In the genomic region with DNA sequence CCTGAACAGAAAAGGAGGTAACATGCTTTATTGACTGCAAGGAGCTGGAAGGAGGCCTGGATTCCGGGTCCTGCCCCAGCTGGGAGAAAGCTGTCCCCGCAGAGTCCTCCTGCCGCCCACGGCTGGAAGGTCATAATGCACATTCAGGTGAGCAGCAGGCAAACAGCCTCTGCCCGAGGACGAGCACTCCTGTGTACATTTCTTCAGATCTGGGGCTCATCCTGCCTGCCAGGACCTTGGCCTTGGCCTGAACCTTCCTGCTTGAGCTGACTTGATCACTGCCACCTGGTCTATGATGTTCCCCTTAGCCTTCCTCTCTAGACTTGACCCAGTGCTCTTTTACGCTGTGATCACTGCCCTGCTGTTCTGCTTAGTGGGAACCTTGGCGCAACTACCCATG, we compare ENCODE assay signal across 24 cellular contexts. TPM values are rescaled to one million over a fixed set of nuclear protein-coding genes. Genes with fewer than 3 reads are reported as not detected.
A peak's percentile ranks its signal among the peaks of the same experiment; 100 is the strongest.
DNase-seq lines count a peak whose midpoint lies in the region; ATAC-seq, FAIRE-seq and TF ChIP-seq lines count a peak whose summit lies in the region.
"Had no signal": no experiment of that assay in that cellular context is flagged by ENCODE, and none has a peak within 500 bp of the region (broad histone marks: within the 10 kb centered on the region; RNA-seq: fewer than 3 reads in every experiment).

No MANE protein-coding gene starts in this region.

- TF ChIP-seq CTCF in HepG2 (CRISPR knock-in tag; IDR thresholded peaks at IDR 0.05) (no peak), right lobe of liver (IDR thresholded peaks at IDR 0.05) (no peak), ovary (IDR thresholded peaks at IDR 0.05) (no peak), mammary epithelial cell (conservative IDR thresholded peaks at IDR 0.05 in 1 of 2, IDR thresholded peaks at IDR 0.05 in 1 of 2; ENCODE audit: extremely low read depth in 1 of 2, insufficient read depth in 1 of 2, low read depth in 1 of 2, low read length in 2 of 2) (no peak)

- H4K8ac ChIP-seq in mesenchymal stem cell (ENCODE audit: low read length) = peak overlapping the region; percentile 13

- no peak overlapping the region for H2BK5ac ChIP-seq in mesenchymal stem cell (ENCODE audit: low read depth, low read length, poor library complexity, severe bottlenecking)

- dilution Hi-C loops in mammary epithelial cell (cut with HindIII; ENCODE audit: low sequenced_read_pairs) = loop anchor here (5.0 to 10.0 kb wide), 2 partner anchors 35 to 83 kb away; a partner anchor contains a TSS

- no peak overlapping the region for H3K23ac ChIP-seq in mesenchymal stem cell (ENCODE audit: low read length in 2 of 2)

- intact Hi-C loops in HepG2 (cut with micrococcal nuclease; ENCODE audit: unreplicated experiment) = no loop called here
- intact Hi-C loops in right lobe of liver (cut with DNase I) = no loop called here
- intact Hi-C loops in ovary (cut with DNase I) = no loop called here
- intact Hi-C loops in mammary epithelial cell (cut with micrococcal nuclease) = no loop called here

- POLR2A ChIA-PET in HepG2 (lab: Yijun Ruan, JAX) = no interaction called here

- no peak overlapping the region for H2BK15ac ChIP-seq in mesenchymal stem cell (ENCODE audit: low read depth, poor library complexity, severe bottlenecking)

- H3K4me3 ChIP-seq in HepG2 (replicated peaks in 1 of 3; ENCODE audit: insufficient read depth in 1 of 3, low read depth in 2 of 3, low read length in 3 of 3) (no peak overlapping the region), right lobe of liver (no peak overlapping the region), mesenchymal stem cell (ENCODE audit: insufficient read depth in 1 of 2, low read depth in 1 of 2, low read length in 2 of 2) (no peak overlapping the region), ovary (no peak overlapping the region), mammary epithelial cell (replicated peaks in 1 of 3; ENCODE audit: insufficient read depth in 1 of 3, low read depth in 2 of 3, low read length in 3 of 3) (no peak overlapping the region)
- H3K4me3 ChIP-seq: A549; BLaER1 treated with 17β-estradiol and CSF1 and Interleukin-3, amounts not matched to agents 10 nM and 100 nM; GM12878 had no signal

- TF ChIP-seq RAD21 in HepG2 (CRISPR knock-in tag; IDR thresholded peaks at IDR 0.05) = no peak

- CTCF ChIA-PET in HepG2 (lab: Yijun Ruan, JAX; ENCODE audit: low intra/inter-chr PET ratio, low total read pairs) = no interaction called here
- CTCF ChIA-PET in mammary epithelial cell (lab: Charles Lee; ENCODE audit: low non-redundant PET) = no interaction called here

- BruUV-seq in HepG2 (replicated peaks; lab: Mats Ljungman, UMichigan) = no TSS peak
- no TSS peak for BruUV-seq in mammary epithelial cell (replicated peaks; lab: Mats Ljungman, UMichigan)

- H3K9me3 ChIP-seq in HepG2 (ENCODE audit: low read length) (no peaks in the 10 kb centered on the region), right lobe of liver (no peaks in the 10 kb centered on the region), mesenchymal stem cell (ENCODE audit: control insufficient read depth, low read length) (peaks cover 2% of the 10 kb centered on the region), ovary (no peaks in the 10 kb centered on the region), mammary epithelial cell (replicated peaks; ENCODE audit: insufficient read depth, low read length) (no peaks in the 10 kb centered on the region)
- H3K9me3 ChIP-seq: A549, BE2C had no signal

- peak overlapping the region in 1 of 2 experiments; percentile 14 for H3K18ac ChIP-seq in mesenchymal stem cell (ENCODE audit: low read depth in 1 of 2, low read length in 2 of 2)

- peak overlapping the region in 1 of 2 experiments; percentile 61 for H2BK12ac ChIP-seq in mesenchymal stem cell (ENCODE audit: low read length in 2 of 2)

- no peak overlapping the region for H3K27ac ChIP-seq in HepG2 (ENCODE audit: extremely low read length, insufficient read depth, low read length)
- H3K27ac ChIP-seq in right lobe of liver = no peak overlapping the region
- no peak overlapping the region for H3K27ac ChIP-seq in mesenchymal stem cell (ENCODE audit: low read length, poor library complexity, severe bottlenecking)
- peak overlapping the region; percentile 20 to 49 for H3K27ac ChIP-seq in ovary
- no peak overlapping the region for H3K27ac ChIP-seq in mammary epithelial cell (ENCODE audit: insufficient read depth, low read depth, low read length)
- H3K27ac ChIP-seq: A549; BLaER1 treated with 17β-estradiol and CSF1 and Interleukin-3, amounts not matched to agents 10 nM and 100 nM had no signal

- DNase-seq in HepG2 (ENCODE audit: low spot score) = no peak
- no peak for DNase-seq in right lobe of liver
- DNase-seq in mesenchymal stem cell = no peak
- DNase-seq in ovary = peak in 2 of 5 donors; percentile 56 to 74
- DNase-seq in mammary epithelial cell = no peak
- DNase-seq: 8988T; ACHN; AML-193; BE2C; CD4-positive, alpha-beta T cell; CD8-positive, alpha-beta memory T cell; DMS 273 treated with DMSO at 0.1 percent for 48 hours; DMS79; EL; GDM1; GOT3; HCEC 1CT had no signal

- H4K20me1 ChIP-seq in HepG2 (ENCODE audit: insufficient read depth, low read length) (no peaks in the 10 kb centered on the region), mammary epithelial cell (ENCODE audit: insufficient read depth, low read length) (no peaks in the 10 kb centered on the region)
- H4K20me1 ChIP-seq: BLaER1 treated with 17β-estradiol and CSF1 and Interleukin-3, amounts not matched to agents 10 nM and 100 nM had no signal

- H3K79me1 ChIP-seq in mesenchymal stem cell (replicated peaks; ENCODE audit: low read length, poor library complexity, severe bottlenecking) = no peaks in the 10 kb centered on the region

- H3K27me3 ChIP-seq in HepG2 (ENCODE audit: control insufficient read depth in 1 of 2, insufficient read depth in 2 of 2, low read length in 2 of 2) (no peaks in the 10 kb centered on the region), right lobe of liver (no peaks in the 10 kb centered on the region), mesenchymal stem cell (ENCODE audit: control insufficient read depth in 1 of 2, insufficient read depth in 1 of 2, low read length in 2 of 2) (no peaks in the 10 kb centered on the region), ovary (no peaks in the 10 kb centered on the region), mammary epithelial cell (ENCODE audit: insufficient read depth, low read length) (no peaks in the 10 kb centered on the region)
- H3K27me3 ChIP-seq: BE2C; BLaER1 treated with 17β-estradiol and CSF1 and Interleukin-3, amounts not matched to agents 10 nM and 100 nM had no signal

- peaks cover 10 to 19% of the 10 kb centered on the region in 2 experiments; a peak in 4 of 5 replicates for H3K36me3 ChIP-seq in HepG2 (replicated peaks in 1 of 2; ENCODE audit: control insufficient read depth in 1 of 2, insufficient read depth in 2 of 2, low read length in 2 of 2)
- peaks cover 0 to 18% (median 4%) of the 10 kb centered on the region in 4 donors for H3K36me3 ChIP-seq in right lobe of liver
- H3K36me3 ChIP-seq in mesenchymal stem cell (ENCODE audit: control insufficient read depth in 1 of 2, insufficient read depth in 2 of 2, low read depth in 1 of 2, low read length in 2 of 2) = peaks cover 10 to 36% of the 10 kb centered on the region in 2 experiments
- H3K36me3 ChIP-seq in ovary = no peaks in the 10 kb centered on the region
- H3K36me3 ChIP-seq in mammary epithelial cell (ENCODE audit: insufficient read depth, low read length) = no peaks in the 10 kb centered on the region
- H3K36me3 ChIP-seq: BE2C; BLaER1 treated with 17β-estradiol and CSF1 and Interleukin-3, amounts not matched to agents 10 nM and 100 nM had no signal

- H3K79me2 ChIP-seq in HepG2 (ENCODE audit: insufficient read depth, low read length) (no peaks in the 10 kb centered on the region), mammary epithelial cell (ENCODE audit: insufficient read depth, low read length) (no peaks in the 10 kb centered on the region)

- H3K9ac ChIP-seq in HepG2 (ENCODE audit: insufficient read depth, low read depth, low read length) (no peak overlapping the region), mesenchymal stem cell (ENCODE audit: low read length) (no peak overlapping the region), mammary epithelial cell (ENCODE audit: insufficient read depth, low read length) (no peak overlapping the region)
- H3K9ac ChIP-seq: BLaER1 treated with 17β-estradiol and CSF1 and Interleukin-3, amounts not matched to agents 10 nM and 100 nM had no signal

- ATAC-seq in HepG2 = no peak
- ATAC-seq in right lobe of liver = no peak
- ATAC-seq in GM18909 (IDR thresholded peaks at IDR 0.05; ENCODE audit: poor library complexity, unreplicated experiment) = no peak
- ATAC-seq: A549, GM12878 had no signal

- no peak overlapping the region for H2AK5ac ChIP-seq in mesenchymal stem cell (ENCODE audit: low read length, severe bottlenecking)

- peak overlapping the region; percentile 43 for H4K91ac ChIP-seq in mesenchymal stem cell (ENCODE audit: low read length)

- TF ChIP-seq EP300 in HepG2 (IDR thresholded peaks at IDR 0.05; ENCODE audit: low read depth in 2 of 2, low read length in 2 of 2) (no peak), HepG2 (CRISPR knock-in tag; IDR thresholded peaks at IDR 0.05; ENCODE audit: borderline replicate concordance) (no peak), ovary (IDR thresholded peaks at IDR 0.05) (no peak)

- H2BK120ac ChIP-seq in mesenchymal stem cell (ENCODE audit: low read depth, low read length) = no peak overlapping the region

- WGBS in HepG2 (ENCODE audit: low lambda C conversion rate) = 98% methylated on average over 2 of the region's 8 CpGs
- WGBS in right lobe of liver (ENCODE audit: insufficient coverage, low coverage, low lambda C conversion rate, missing lambda C conversion rate) = 96% methylated on average over 4 of the region's 8 CpGs
- WGBS in mesenchymal stem cell = 94% methylated on average over 8 of the region's 8 CpGs
- 14 to 20% (median 15%) methylated on average over 6 to 8 of the region's 8 CpGs for WGBS in ovary, 3 donors
- WGBS in mammary epithelial cell (ENCODE audit: low coverage, missing lambda C conversion rate) = 43% methylated on average over 8 of the region's 8 CpGs

- H2AFZ ChIP-seq in HepG2 (ENCODE audit: low read length) = no peak overlapping the region
- no peak overlapping the region for H2AFZ ChIP-seq in mesenchymal stem cell (ENCODE audit: low read depth, low read length)
- no peak overlapping the region for H2AFZ ChIP-seq in mammary epithelial cell (ENCODE audit: low read depth, low read length)

- H3K4me1 ChIP-seq in HepG2 (ENCODE audit: insufficient read depth, low read length) = peaks cover 14% of the 10 kb centered on the region
- H3K4me1 ChIP-seq in right lobe of liver = no peaks in the 10 kb centered on the region
- peaks cover 8% of the 10 kb centered on the region for H3K4me1 ChIP-seq in mesenchymal stem cell (ENCODE audit: control insufficient read depth, insufficient read depth, low read depth, low read length)
- H3K4me1 ChIP-seq in ovary (ENCODE audit: insufficient read depth) = peaks cover 13% of the 10 kb centered on the region
- peaks cover 27% of the 10 kb centered on the region for H3K4me1 ChIP-seq in mammary epithelial cell (ENCODE audit: insufficient read depth, low read length)
- H3K4me1 ChIP-seq: BE2C had no signal

- no peak overlapping the region for H3K14ac ChIP-seq in mesenchymal stem cell (ENCODE audit: low read length in 2 of 2)

- FAIRE-seq in HepG2 (lab: Jason Lieb, UNC) = no peak
- FAIRE-seq: A549, D721Med, GM12878, GM18507, H54 had no signal

- H3K4me2 ChIP-seq in HepG2 (ENCODE audit: low read depth, low read length) (no peak overlapping the region), mesenchymal stem cell (ENCODE audit: low read length, poor library complexity, severe bottlenecking) (no peak overlapping the region), mammary epithelial cell (ENCODE audit: insufficient read depth, low read depth, low read length) (no peak overlapping the region)
- H3K4me2 ChIP-seq: A549; BLaER1 treated with 17β-estradiol and CSF1 and Interleukin-3, amounts not matched to agents 10 nM and 100 nM had no signal

- in situ Hi-C loops in HepG2 (cut with HindIII; ENCODE audit: extremely low pct_ligation_motif_present, low pct_unique_long_range_greater_than_20kb) = no loop called here
- in situ Hi-C loops in mammary epithelial cell (cut with MboI; ENCODE audit: low sequenced_read_pairs in 2 of 2) = no loop called here

- TF ChIP-seq POLR2A in HepG2 (IDR thresholded peaks at IDR 0.05; ENCODE audit: insufficient read depth in 1 of 2, low read depth in 2 of 2, low read length in 2 of 2) (no peak; a peak in 1 of 4 replicates), right lobe of liver (IDR thresholded peaks at IDR 0.05) (no peak), ovary (IDR thresholded peaks at IDR 0.05) (no peak)

- no peak overlapping the region for H3K4ac ChIP-seq in mesenchymal stem cell (ENCODE audit: low read depth in 1 of 2, low read length in 2 of 2)

RNA-seq across cellular contexts. Expression of a gene that starts 17.9 kb away (rescaled TPM):
- total RNA-seq in HepG2 (2016; rRNA removed; fragmentation: Illumina TruSeq; extraction: Trizol) (9.9 and 12.6 TPM in 2 replicates), right lobe of liver (1 to 10 TPM; 2.8 to 4.5 (median 3.4) TPM), ovary (10 to 100 TPM; 16.5 to 42.6 (median 23.5) TPM), mammary epithelial cell (10 to 100 TPM; 12.4 to 24.8 TPM)
- total RNA-seq in HepG2 (2016; cell fraction: cytosol; rRNA removed; fragmentation: Illumina TruSeq; extraction: Trizol; ENCODE audit: low read depth) = 1.2 and 1.3 TPM in 2 replicates
- 9.5 and 13.9 TPM in 2 replicates for total RNA-seq in HepG2 (2016; cell fraction: insoluble cytoplasmic fraction; rRNA removed; fragmentation: Illumina TruSeq; extraction: Trizol)
- 4.7 and 6.1 TPM in 2 replicates for total RNA-seq in HepG2 (2016; cell fraction: membrane; rRNA removed; fragmentation: Illumina TruSeq; extraction: Trizol)
- 7.1 and 8.3 TPM in 2 replicates for total RNA-seq in HepG2 (2016; cell fraction: nucleus; rRNA removed; fragmentation: Illumina TruSeq; extraction: Trizol)
- polyA plus RNA-seq in HepG2 (2011; rRNA removed) (4.3 TPM in 2 replicates), ovary (10 to 100 TPM; 17.2 to 43.1 TPM), mammary epithelial cell (6.3 TPM)
- polyA plus RNA-seq in HepG2 (2011; cell fraction: cytosol; rRNA removed) = 2.0 and 3.3 TPM in 2 replicates
- polyA plus RNA-seq in HepG2 (2011; cell fraction: nucleus; rRNA removed) = 7.0 and 8.6 TPM in 2 replicates
- polyA plus RNA-seq in HepG2 (2012) = 3.6 and 3.9 TPM in 2 replicates
- 0.23 and 0.35 TPM in 2 replicates for polyA plus RNA-seq in HepG2 (2016; cell fraction: cytosol; fragmentation: Illumina TruSeq; extraction: Trizol; ENCODE audit: low read depth)
- polyA plus RNA-seq in HepG2 (2016; cell fraction: insoluble cytoplasmic fraction; fragmentation: Illumina TruSeq; extraction: Trizol; ENCODE audit: low read depth) = 7.1 and 7.4 TPM in 2 replicates
- 1.3 and 1.4 TPM in 2 replicates for polyA plus RNA-seq in HepG2 (2016; cell fraction: membrane; fragmentation: Illumina TruSeq; extraction: Trizol; ENCODE audit: low read depth)
- polyA plus RNA-seq in HepG2 (2016; cell fraction: nucleus; fragmentation: Illumina TruSeq; extraction: Trizol; ENCODE audit: insufficient read depth, low read depth) = 10.5 and 11.6 TPM in 2 replicates
- polyA minus RNA-seq in HepG2 (2011; rRNA and poly(A)+ RNA removed; ENCODE audit: low replicate concordance) = 6.0 and 6.3 TPM in 2 replicates
- polyA minus RNA-seq in HepG2 (2011; cell fraction: cytosol; rRNA and poly(A)+ RNA removed) = 4.3 and 6.0 TPM in 2 replicates
- polyA minus RNA-seq in HepG2 (2011; cell fraction: nucleus; rRNA and poly(A)+ RNA removed) = 6.8 and 11.7 TPM in 2 replicates
- polyA plus RNA-seq in mesenchymal stem cell (2013, experiment 1 of 2) = 10.9 TPM
- 10.8 TPM for polyA plus RNA-seq in mesenchymal stem cell (2013, experiment 2 of 2)
- polyA minus RNA-seq in mammary epithelial cell = 19.7 TPM

RNA-seq across cellular contexts. Expression of a gene that starts 37.1 kb away (rescaled TPM):
- 81.5 and 84.6 TPM in 2 replicates for total RNA-seq in HepG2 (2016; rRNA removed; fragmentation: Illumina TruSeq; extraction: Trizol)
- total RNA-seq in HepG2 (2016; cell fraction: cytosol; rRNA removed; fragmentation: Illumina TruSeq; extraction: Trizol; ENCODE audit: low read depth) = 62.6 and 67.5 TPM in 2 replicates
- 77.6 and 83.3 TPM in 2 replicates for total RNA-seq in HepG2 (2016; cell fraction: insoluble cytoplasmic fraction; rRNA removed; fragmentation: Illumina TruSeq; extraction: Trizol)
- total RNA-seq in HepG2 (2016; cell fraction: membrane; rRNA removed; fragmentation: Illumina TruSeq; extraction: Trizol) = 58.1 and 63.2 TPM in 2 replicates
- total RNA-seq in HepG2 (2016; cell fraction: nucleus; rRNA removed; fragmentation: Illumina TruSeq; extraction: Trizol) = 55.6 and 64.4 TPM in 2 replicates
- polyA plus RNA-seq in HepG2 (2011; rRNA removed) = 55.5 and 57.9 TPM in 2 replicates
- polyA plus RNA-seq in HepG2 (2011; cell fraction: cytosol; rRNA removed) = 41.6 and 53.2 TPM in 2 replicates
- 94.8 and 103 TPM in 2 replicates for polyA plus RNA-seq in HepG2 (2011; cell fraction: nucleus; rRNA removed)
- 43.1 and 68.0 TPM in 2 replicates for polyA plus RNA-seq in HepG2 (2012)
- 77.6 and 80.8 TPM in 2 replicates for polyA plus RNA-seq in HepG2 (2016; cell fraction: cytosol; fragmentation: Illumina TruSeq; extraction: Trizol; ENCODE audit: low read depth)
- 107 and 119 TPM in 2 replicates for polyA plus RNA-seq in HepG2 (2016; cell fraction: insoluble cytoplasmic fraction; fragmentation: Illumina TruSeq; extraction: Trizol; ENCODE audit: low read depth)
- polyA plus RNA-seq in HepG2 (2016; cell fraction: membrane; fragmentation: Illumina TruSeq; extraction: Trizol; ENCODE audit: low read depth) = 67.2 and 70.2 TPM in 2 replicates
- 133 and 140 TPM in 2 replicates for polyA plus RNA-seq in HepG2 (2016; cell fraction: nucleus; fragmentation: Illumina TruSeq; extraction: Trizol; ENCODE audit: insufficient read depth, low read depth)
- polyA minus RNA-seq in HepG2 (2011; rRNA and poly(A)+ RNA removed; ENCODE audit: low replicate concordance) = 2.4 and 21.3 TPM in 2 replicates
- polyA minus RNA-seq in HepG2 (2011; cell fraction: cytosol; rRNA and poly(A)+ RNA removed) = 14.4 and 14.5 TPM in 2 replicates
- 28.3 and 31.7 TPM in 2 replicates for polyA minus RNA-seq in HepG2 (2011; cell fraction: nucleus; rRNA and poly(A)+ RNA removed)
- total RNA-seq in right lobe of liver = 10 to 100 TPM; 53.3 to 94.0 (median 63.2) TPM
- 27.4 TPM for polyA plus RNA-seq in mesenchymal stem cell (2013, experiment 1 of 2)
- polyA plus RNA-seq in mesenchymal stem cell (2013, experiment 2 of 2) = 25.9 TPM
- total RNA-seq in ovary = 100 to 1,000 TPM in 3 of 7 donors, 10 to 100 TPM in 4; 42.0 to 153 (median 79.7) TPM
- 10 to 100 TPM; 72.5 to 73.8 TPM for polyA plus RNA-seq in ovary
- total RNA-seq in mammary epithelial cell = 1 to 10 TPM in 1 of 2 donors, under 1 TPM in 1; 0.24 to 1.5 TPM
- polyA plus RNA-seq in mammary epithelial cell = 0.56 TPM
- polyA minus RNA-seq in mammary epithelial cell = not detected

RNA-seq across cellular contexts. Expression of a gene that starts 43.4 kb away (rescaled TPM):
- total RNA-seq in HepG2 (2016; rRNA removed; fragmentation: Illumina TruSeq; extraction: Trizol) (216 and 303 TPM in 2 replicates), right lobe of liver (10 to 100 TPM; 27.5 to 44.2 (median 32.0) TPM), ovary (100 to 1,000 TPM in 5 of 7 donors, 10 to 100 TPM in 2; 55.9 to 173 (median 153) TPM), mammary epithelial cell (100 to 1,000 TPM in 1 of 2 donors, 10 to 100 TPM in 1; 35.2 to 133 TPM)
- total RNA-seq in HepG2 (2016; cell fraction: cytosol; rRNA removed; fragmentation: Illumina TruSeq; extraction: Trizol; ENCODE audit: low read depth) = 17.8 and 18.7 TPM in 2 replicates
- total RNA-seq in HepG2 (2016; cell fraction: insoluble cytoplasmic fraction; rRNA removed; fragmentation: Illumina TruSeq; extraction: Trizol) = 220 and 303 TPM in 2 replicates
- total RNA-seq in HepG2 (2016; cell fraction: membrane; rRNA removed; fragmentation: Illumina TruSeq; extraction: Trizol) = 54.4 and 60.8 TPM in 2 replicates
- 120 and 127 TPM in 2 replicates for total RNA-seq in HepG2 (2016; cell fraction: nucleus; rRNA removed; fragmentation: Illumina TruSeq; extraction: Trizol)
- polyA plus RNA-seq in HepG2 (2011; rRNA removed) (93.6 and 133 TPM in 2 replicates), ovary (100 to 1,000 TPM in 1 of 2 donors, 10 to 100 TPM in 1; 70.6 to 107 TPM), mammary epithelial cell (98.1 TPM)
- 55.9 and 84.1 TPM in 2 replicates for polyA plus RNA-seq in HepG2 (2011; cell fraction: cytosol; rRNA removed)
- polyA plus RNA-seq in HepG2 (2011; cell fraction: nucleus; rRNA removed) = 20.7 and 25.3 TPM in 2 replicates
- 82.4 and 94.8 TPM in 2 replicates for polyA plus RNA-seq in HepG2 (2012)
- 13.1 and 13.2 TPM in 2 replicates for polyA plus RNA-seq in HepG2 (2016; cell fraction: cytosol; fragmentation: Illumina TruSeq; extraction: Trizol; ENCODE audit: low read depth)
- 325 and 342 TPM in 2 replicates for polyA plus RNA-seq in HepG2 (2016; cell fraction: insoluble cytoplasmic fraction; fragmentation: Illumina TruSeq; extraction: Trizol; ENCODE audit: low read depth)
- 41.5 and 41.9 TPM in 2 replicates for polyA plus RNA-seq in HepG2 (2016; cell fraction: membrane; fragmentation: Illumina TruSeq; extraction: Trizol; ENCODE audit: low read depth)
- 149 and 155 TPM in 2 replicates for polyA plus RNA-seq in HepG2 (2016; cell fraction: nucleus; fragmentation: Illumina TruSeq; extraction: Trizol; ENCODE audit: insufficient read depth, low read depth)
- polyA minus RNA-seq in HepG2 (2011; rRNA and poly(A)+ RNA removed; ENCODE audit: low replicate concordance) = 55.1 and 153 TPM in 2 replicates
- polyA minus RNA-seq in HepG2 (2011; cell fraction: cytosol; rRNA and poly(A)+ RNA removed) = 59.6 and 62.2 TPM in 2 replicates
- polyA minus RNA-seq in HepG2 (2011; cell fraction: nucleus; rRNA and poly(A)+ RNA removed) = 145 and 152 TPM in 2 replicates
- polyA plus RNA-seq in mesenchymal stem cell (2013, experiment 1 of 2) = 85.8 TPM
- polyA plus RNA-seq in mesenchymal stem cell (2013, experiment 2 of 2) = 90.1 TPM
- 122 TPM for polyA minus RNA-seq in mammary epithelial cell

Comparison
In these comparisons a context has a peak if more than half of its experiments do, and no peak if none do; other contexts are left out.
1. H3K27ac ChIP-seq: peak in ovary (2 of 2); none in HepG2 (single experiment), right lobe of liver (0 of 3), mesenchymal stem cell (single experiment) and mammary epithelial cell (single experiment).
2. RNA of a gene that starts 37.1 kb away (total RNA-seq): 55.6 to 84.6 TPM in HepG2, 42.0 to 153 TPM in ovary and 53.3 to 94.0 TPM in right lobe of liver; 0.24 to 1.5 TPM in mammary epithelial cell; every median in the first group is over 10 times any median in the second.